29 cellular contexts compared by ENCODE assay signal in the genomic region with DNA sequence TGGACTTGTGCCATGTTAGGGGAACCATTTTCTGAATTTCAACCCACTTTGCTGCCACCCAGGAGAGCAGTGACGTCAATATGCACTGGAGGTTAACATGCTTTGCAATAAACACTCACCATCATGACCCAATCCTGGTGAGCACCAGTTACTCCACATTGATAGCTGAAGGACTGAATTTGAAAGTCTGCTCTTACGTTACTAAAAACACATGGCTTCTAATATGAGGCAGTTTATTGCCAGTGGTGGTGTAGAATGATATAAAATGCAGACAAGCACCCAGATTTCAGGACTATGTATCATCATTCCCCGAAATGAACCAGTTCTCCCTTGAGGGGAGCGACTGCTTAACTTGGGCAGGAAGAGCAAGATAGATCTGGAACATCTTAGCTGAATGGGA. TPM values are rescaled to one million over a fixed set of nuclear protein-coding genes. Genes with fewer than 3 reads are reported as not detected.
"Had no signal": no experiment of that assay in that cellular context is flagged by ENCODE, and none has a peak within 500 bp of the region (broad histone marks: within the 10 kb centered on the region; RNA-seq: fewer than 3 reads in every experiment).

No MANE protein-coding gene starts in this region.

- H3K4me1 ChIP-seq: adrenal gland, body of pancreas, breast epithelium, SJSA1 had no signal

- H3K9me3 Mint-ChIP-seq: activated CD4-positive, alpha-beta T cell treated with anti-CD3 and anti-CD28 coated beads, Interleukin-2, amount 10 ng/mL, durations not matched to agents 24 days and 14 days; activated naive CD4-positive, alpha-beta T cell treated with anti-CD3 and anti-CD28 coated beads for 36 hours; activated naive CD4-positive, alpha-beta T cell treated with anti-CD3 and anti-CD28 coated beads, Interleukin-2, amount 50 U/mL, for 72 hours; activated T-cell treated with anti-CD3 and anti-CD28 coated beads, Interleukin-2, amount 50 U/mL, for 24 hours; activated T-helper 2 cell treated with anti-CD3 and anti-CD28 coated beads, Interferon-gamma antibody, Interleukin-2, Interleukin-4, amounts not matched to agents 10 μg/mL and 5 μg/mL and 100 μg/mL, durations not matched to agents 14 hours and 24 hours and 36 hours; T-helper 1 cell treated with Interleukin-12 subunit alpha and Interleukin-12 subunit beta and Interleukin-4 antibody, amounts not matched to agents 30 μg/mL and 1 μg/mL, for 36 hours; T-helper 2 cell treated with Interferon-gamma antibody and Interleukin-4, amounts not matched to agents 5 μg/mL and 100 μg/mL, for 36 hours had no signal

- H3K9me3 ChIP-seq: adrenal gland, body of pancreas, breast epithelium, SJSA1, SK-N-SH had no signal

- H3K27ac ChIP-seq: adrenal gland, body of pancreas, breast epithelium, SJSA1 had no signal

- H3K4me3 ChIP-seq: adrenal gland, body of pancreas, breast epithelium, SJSA1 had no signal

- H3K27me3 ChIP-seq: body of pancreas, breast epithelium, SJSA1 had no signal

- FAIRE-seq: TTC549 had no signal

- DNase-seq: activated CD4-positive, alpha-beta T cell treated with anti-CD3 and anti-CD28 coated beads, Interleukin-2, amount 10 ng/mL, durations not matched to agents 24 days and 14 days; activated CD4-positive, alpha-beta T cell treated with anti-CD3 and anti-CD28 coated beads, Interleukin-2, amount 50 U/mL, for 4 hours; activated CD8-positive, alpha-beta T cell treated with anti-CD3 and anti-CD28 coated beads, Interleukin-2, amount 10 ng/mL, durations not matched to agents 7 days and 5 days; activated gamma-delta T cell; activated naive CD4-positive, alpha-beta T cell treated with anti-CD3 and anti-CD28 coated beads for 36 hours; activated T-cell treated with anti-CD3 and anti-CD28 coated beads, Interleukin-2, amount 50 U/mL, for 24 hours; adrenal gland; body of pancreas; NCI-H1105; NCI-H1417 treated with DMSO at 0.1 percent for 48 hours; NCI-H187 treated with DMSO at 0.1 percent for 48 hours; NCI-H2081; NCI-H2171 treated with DMSO at 0.1 percent for 48 hours; NCI-H2227 treated with DMSO at 0.1 percent for 48 hours; NCI-H446; NCI-H510A treated with DMSO at 0.1 percent for 48 hours; NCI-H526 treated with DMSO at 0.1 percent for 48 hours; NCI-H774; SHP77 treated with DMSO at 0.1 percent for 48 hours; SK-N-SH had no signal

- H3K36me3 ChIP-seq: adrenal gland, breast epithelium, SJSA1 had no signal

- ATAC-seq: activated CD8-positive, alpha-beta T cell treated with anti-CD3 and anti-CD28 coated beads, Interleukin-2, amount 10 ng/mL, durations not matched to agents 7 days and 5 days; activated naive CD4-positive, alpha-beta T cell treated with anti-CD3 and anti-CD28 coated beads, Interleukin-2, amount 50 U/mL, for 72 hours; body of pancreas had no signal

- H3K4me3 Mint-ChIP-seq: activated CD4-positive, alpha-beta T cell treated with anti-CD3 and anti-CD28 coated beads, Interleukin-2, amount 10 ng/mL, durations not matched to agents 24 days and 14 days; activated CD8-positive, alpha-beta T cell treated with anti-CD3 and anti-CD28 coated beads, Interleukin-2, amount 10 ng/mL, durations not matched to agents 7 days and 5 days; activated naive CD4-positive, alpha-beta T cell treated with anti-CD3 and anti-CD28 coated beads for 36 hours; activated T-cell treated with anti-CD3 and anti-CD28 coated beads, Interleukin-2, amount 50 U/mL, for 24 hours; T-helper 1 cell treated with Interleukin-12 subunit alpha and Interleukin-12 subunit beta and Interleukin-4 antibody, amounts not matched to agents 30 μg/mL and 1 μg/mL, for 36 hours; T-helper 2 cell treated with Interferon-gamma antibody and Interleukin-4, amounts not matched to agents 5 μg/mL and 100 μg/mL, for 36 hours had no signal

- H3K36me3 Mint-ChIP-seq: activated naive CD4-positive, alpha-beta T cell treated with anti-CD3 and anti-CD28 coated beads, Interleukin-2, amount 50 U/mL, for 72 hours had no signal

- H3K4me2 ChIP-seq: SK-N-SH had no signal

- H3K9ac ChIP-seq: SK-N-SH had no signal

- H3K4me1 Mint-ChIP-seq: activated CD4-positive, alpha-beta T cell treated with anti-CD3 and anti-CD28 coated beads, Interleukin-2, amount 10 ng/mL, durations not matched to agents 24 days and 14 days had no signal

- H3K27ac Mint-ChIP-seq: activated CD4-positive, alpha-beta T cell treated with anti-CD3 and anti-CD28 coated beads, Interleukin-2, amount 10 ng/mL, durations not matched to agents 24 days and 14 days; activated CD8-positive, alpha-beta T cell treated with anti-CD3 and anti-CD28 coated beads, Interleukin-2, amount 10 ng/mL, durations not matched to agents 7 days and 5 days; activated naive CD4-positive, alpha-beta T cell treated with anti-CD3 and anti-CD28 coated beads for 36 hours; activated naive CD4-positive, alpha-beta T cell treated with anti-CD3 and anti-CD28 coated beads, Interleukin-2, amount 50 U/mL, for 72 hours; activated T-cell treated with anti-CD3 and anti-CD28 coated beads, Interleukin-2, amount 50 U/mL, for 24 hours; activated T-helper 2 cell treated with anti-CD3 and anti-CD28 coated beads, Interferon-gamma antibody, Interleukin-2, Interleukin-4, amounts not matched to agents 10 μg/mL and 5 μg/mL and 100 μg/mL, durations not matched to agents 14 hours and 24 hours and 36 hours; T-helper 1 cell treated with Interleukin-12 subunit alpha and Interleukin-12 subunit beta and Interleukin-4 antibody, amounts not matched to agents 30 μg/mL and 1 μg/mL, for 36 hours; T-helper 2 cell treated with Interferon-gamma antibody and Interleukin-4, amounts not matched to agents 5 μg/mL and 100 μg/mL, for 36 hours had no signal

RNA-seq across cellular contexts. Expression of a gene that starts 23.8 kb away (rescaled TPM):
- total RNA-seq: activated CD4-positive, alpha-beta T cell treated with anti-CD3 and anti-CD28 coated beads, Interleukin-2, amount 10 ng/mL, durations not matched to agents 24 days and 14 days; activated CD8-positive, alpha-beta T cell treated with anti-CD3 and anti-CD28 coated beads, Interleukin-2, amount 10 ng/mL, durations not matched to agents 7 days and 5 days; activated naive CD4-positive, alpha-beta T cell treated with anti-CD3 and anti-CD28 coated beads for 36 hours; activated naive CD4-positive, alpha-beta T cell treated with anti-CD3 and anti-CD28 coated beads, Interleukin-2, amount 50 U/mL, for 72 hours; activated T-helper 2 cell treated with anti-CD3 and anti-CD28 coated beads, Interferon-gamma antibody, Interleukin-2, Interleukin-4, amounts not matched to agents 10 μg/mL and 5 μg/mL and 100 μg/mL, durations not matched to agents 14 hours and 24 hours and 36 hours; adrenal gland; body of pancreas; breast epithelium; MCF 10A; RPMI7951; SJSA1 had no signal
